ENCODE assay signal across 20 cellular contexts in genomic region chr17:4393806-4394205, GRCh38. TPM values are rescaled to one million over a fixed set of nuclear protein-coding genes. Genes with fewer than 3 reads are reported as not detected.
DNase-seq lines count a peak whose midpoint lies in the region; ATAC-seq and TF ChIP-seq lines count a peak whose summit lies in the region.
"Had no signal": no experiment of that assay in that cellular context is flagged by ENCODE, and none has a peak within 500 bp of the region (broad histone marks: within the 10 kb centered on the region; RNA-seq: fewer than 3 reads in every experiment).

No MANE protein-coding gene starts in this region.

- peaks cover 87% of the 10 kb centered on the region for H3K4me1 ChIP-seq in DOHH2 (ENCODE audit: control insufficient read depth, low read length)
- H3K4me1 ChIP-seq in HUES6 (ENCODE audit: control insufficient read depth, insufficient read depth, low read length), result peaks cover 26% of the 10 kb centered on the region
- H3K4me1 ChIP-seq in RWPE2 (ENCODE audit: insufficient read depth, poor library complexity, severe bottlenecking), result peaks cover 31% of the 10 kb centered on the region
- peaks cover 16% of the 10 kb centered on the region for H3K4me1 ChIP-seq in iPS-15b (ENCODE audit: control insufficient read depth, insufficient read depth, low read length)
- peaks cover 4% of the 10 kb centered on the region for H3K4me1 ChIP-seq in mucosa of descending colon (ENCODE audit: low read depth)
- H3K4me1 ChIP-seq in heart left ventricle, result no peaks in the 10 kb centered on the region
- H3K4me1 ChIP-seq: uterus had no signal

- no peak for DNase-seq in RWPE2 (ENCODE audit: low spot score)
- no peak for DNase-seq in HFFc6
- DNase-seq in mucosa of descending colon, result no peak
- no peak for DNase-seq in heart left ventricle
- DNase-seq: activated CD4-positive, alpha-beta T cell treated with anti-CD3 and anti-CD28 coated beads for 4 hours; activated CD8-positive, alpha-beta memory T cell treated with anti-CD3 and anti-CD28 coated beads, Interleukin-2, amount 50 U/mL, for 4 hours; GF-D8; kidney glomerular epithelial cell; NCI-H2081 treated with DMSO at 0.1 percent for 48 hours; SIG-M5; stimulated activated naive CD8-positive, alpha-beta T cell treated with anti-CD3 and anti-CD28 coated beads, Interleukin-15, amount 100 ng/mL, for 72 hours; T1000; uterus had no signal

- H3K9me3 ChIP-seq in DOHH2 (ENCODE audit: control insufficient read depth, insufficient read depth, low read length) (no peaks in the 10 kb centered on the region), HUES6 (ENCODE audit: control insufficient read depth, insufficient read depth, low read depth, low read length) (no peaks in the 10 kb centered on the region), RWPE2 (ENCODE audit: severe bottlenecking) (no peaks in the 10 kb centered on the region), iPS-15b (ENCODE audit: control insufficient read depth, insufficient read depth, low read length) (no peaks in the 10 kb centered on the region), mucosa of descending colon (no peaks in the 10 kb centered on the region), heart left ventricle (no peaks in the 10 kb centered on the region)
- H3K9me3 ChIP-seq: uterus had no signal

- H3K36me3 Mint-ChIP-seq in HFFc6 (ENCODE audit: low read depth), result no peaks in the 10 kb centered on the region

- peak overlapping the region; percentile 80 for H3K4me2 ChIP-seq in DOHH2 (ENCODE audit: low read length)

- H3K79me2 ChIP-seq in DOHH2 (ENCODE audit: control insufficient read depth, low read length), result peaks cover 3% of the 10 kb centered on the region; the same call in 1 of the 2 replicates

- H3K36me3 ChIP-seq in DOHH2 (ENCODE audit: control insufficient read depth, low read length) (peaks cover 3% of the 10 kb centered on the region; the same call in 1 of the 2 replicates), HUES6 (ENCODE audit: control insufficient read depth, insufficient read depth, low read length) (no peaks in the 10 kb centered on the region), RWPE2 (ENCODE audit: low read depth) (no peaks in the 10 kb centered on the region), iPS-15b (ENCODE audit: control insufficient read depth, insufficient read depth, low read length) (no peaks in the 10 kb centered on the region), mucosa of descending colon (ENCODE audit: low read depth) (no peaks in the 10 kb centered on the region), heart left ventricle (no peaks in the 10 kb centered on the region)
- H3K36me3 ChIP-seq: uterus had no signal

- H3K27me3 Mint-ChIP-seq in HFFc6 (ENCODE audit: insufficient read depth), result no peaks in the 10 kb centered on the region; the same call in 1 of the 2 replicates

- H3K27ac Mint-ChIP-seq in HFFc6, result no peak overlapping the region

- TF ChIP-seq CTCF in DOHH2 (IDR thresholded peaks at IDR 0.05; ENCODE audit: low read depth, low read length, poor library complexity, severe bottlenecking), result no peak
- TF ChIP-seq CTCF in RWPE2 (IDR thresholded peaks at IDR 0.05; ENCODE audit: poor library complexity, severe bottlenecking), result no peak
- no peak for TF ChIP-seq CTCF in HFFc6 (IDR thresholded peaks at IDR 0.05)
- TF ChIP-seq CTCF in mucosa of descending colon (IDR thresholded peaks at IDR 0.05), result no peak
- no peak for TF ChIP-seq CTCF in heart left ventricle (IDR thresholded peaks at IDR 0.05)

- H3K9ac ChIP-seq in HUES6 (ENCODE audit: low read length) (peak overlapping the region; percentile 56), iPS-15b (ENCODE audit: low read depth, low read length) (peak overlapping the region; percentile 37)

- no peak for TF ChIP-seq POLR2A in heart left ventricle (IDR thresholded peaks at IDR 0.05)

- H3K4me3 ChIP-seq in DOHH2 (ENCODE audit: low read length), result peak overlapping the region; percentile 70
- no peak overlapping the region for H3K4me3 ChIP-seq in HUES6 (ENCODE audit: low read depth, low read length)
- no peak overlapping the region for H3K4me3 ChIP-seq in RWPE2 (ENCODE audit: severe bottlenecking)
- H3K4me3 ChIP-seq in iPS-15b (ENCODE audit: low read depth, low read length), result no peak overlapping the region
- H3K4me3 ChIP-seq in mucosa of descending colon, result no peak overlapping the region
- no peak overlapping the region for H3K4me3 ChIP-seq in heart left ventricle
- H3K4me3 ChIP-seq: coronary artery, uterus had no signal

- H3K27me3 ChIP-seq in DOHH2 (ENCODE audit: control insufficient read depth, low read length) (no peaks in the 10 kb centered on the region), HUES6 (ENCODE audit: control insufficient read depth, insufficient read depth, low read length) (no peaks in the 10 kb centered on the region), RWPE2 (ENCODE audit: insufficient read depth, poor library complexity, severe bottlenecking) (no peaks in the 10 kb centered on the region), iPS-15b (ENCODE audit: control insufficient read depth, insufficient read depth, low read length) (no peaks in the 10 kb centered on the region), heart left ventricle (no peaks in the 10 kb centered on the region)
- H3K27me3 ChIP-seq: uterus had no signal

- H3K4me1 Mint-ChIP-seq in HFFc6 (ENCODE audit: low read depth), result peaks cover 15% of the 10 kb centered on the region

- WGBS in heart left ventricle, 4 donors, result 66 to 74% (median 72%) methylated on average over 4 to 7 of the region's 7 CpGs

- no peaks in the 10 kb centered on the region for H4K20me1 ChIP-seq in DOHH2 (ENCODE audit: control insufficient read depth, insufficient read depth, low read depth, low read length)

- H3K9me2 ChIP-seq in DOHH2 (replicated peaks; ENCODE audit: control insufficient read depth, low read length), result no peaks in the 10 kb centered on the region

- ATAC-seq in RWPE2 (ENCODE audit: low read depth) (peak; percentile 79), GM21737 (IDR thresholded peaks at IDR 0.05; ENCODE audit: unreplicated experiment) (no peak), mucosa of descending colon (no peak), heart left ventricle (no peak)
- ATAC-seq: stimulated activated naive CD8-positive, alpha-beta T cell treated with anti-CD3 and anti-CD28 coated beads, Interleukin-15, amount 100 ng/mL, for 72 hours had no signal

- H3F3A ChIP-seq in DOHH2 (ENCODE audit: control insufficient read depth, insufficient read depth), result peaks cover 39% of the 10 kb centered on the region

- H3K27ac ChIP-seq in DOHH2 (ENCODE audit: low read depth, low read length) (peak overlapping the region; percentile 99), HUES6 (ENCODE audit: low read depth, low read length) (peak overlapping the region; percentile 39; the same call in 1 of the 2 replicates), RWPE2 (ENCODE audit: poor library complexity, severe bottlenecking) (peak overlapping the region; percentile 77), heart left ventricle (no peak overlapping the region)
- H3K27ac ChIP-seq: coronary artery, uterus had no signal

- no peak overlapping the region for H3K4me3 Mint-ChIP-seq in HFFc6
- H3K4me3 Mint-ChIP-seq: stimulated activated naive CD8-positive, alpha-beta T cell treated with anti-CD3 and anti-CD28 coated beads, Interleukin-15, amount 100 ng/mL, for 72 hours had no signal

- no peaks in the 10 kb centered on the region for H3K9me3 Mint-ChIP-seq in HFFc6
- H3K9me3 Mint-ChIP-seq: stimulated activated naive CD8-positive, alpha-beta T cell treated with anti-CD3 and anti-CD28 coated beads, Interleukin-15, amount 100 ng/mL, for 72 hours had no signal

- intact Hi-C loops in mucosa of descending colon (cut with DNase I, micrococcal nuclease), result no loop called here
- intact Hi-C loops in heart left ventricle (cut with DNase I), result no loop called here

RNA-seq across cellular contexts. Expression of gene UBE2G1, which starts 27.3 kb away (rescaled TPM):
- 10 to 100 TPM; 56.3 to 73.1 (median 62.6) TPM for total RNA-seq in HFFc6 (2021; fragmentation: NEBNext Ultra II Directional; extraction: Animal tissue kit (Norgen Biotek cat#: 25700))
- total RNA-seq in mucosa of descending colon (100 to 1,000 TPM in 1 of 3 donors, 10 to 100 TPM in 2; 51.9 to 103 (median 56.7) TPM), heart left ventricle (100 to 1,000 TPM in 3 of 9 donors, 10 to 100 TPM in 6; 79.4 to 125 (median 96.2) TPM)
- 10 to 100 TPM; 19.4 to 55.2 TPM for polyA plus RNA-seq in heart left ventricle

RNA-seq across cellular contexts. Expression of gene SPNS3, which starts 39.9 kb away (rescaled TPM):
- total RNA-seq in HFFc6 (2021; fragmentation: NEBNext Ultra II Directional; extraction: Animal tissue kit (Norgen Biotek cat#: 25700)), result not detected
- under 1 TPM in 2 of 3 donors, not detected in 1; 0.38 to 0.72 TPM for total RNA-seq in mucosa of descending colon
- total RNA-seq in heart left ventricle, result 1 to 10 TPM in 5 of 9 donors, under 1 TPM in 1, not detected in 3; 0.23 to 1.9 (median 1.1) TPM
- under 1 TPM; 0.36 to 0.50 TPM for polyA plus RNA-seq in heart left ventricle
- total RNA-seq: astrocyte had no signal
- polyA plus RNA-seq: AG04450 had no signal

Comparison
In these comparisons a context has a peak if more than half of its experiments do, and no peak if none do; other contexts are left out.
1. H3K27ac ChIP-seq: peak in DOHH2 (single experiment), HUES6 (single experiment) and RWPE2 (single experiment); none in heart left ventricle (0 of 12).